In genomic region chr10:75276029-75276872, GRCh38 we compare ENCODE assay signal across 1 cellular context.
TF ChIP-seq lines count a peak whose summit lies in the region.

No MANE protein-coding gene starts in this region.

TF ChIP-seq in HepG2, 621 proteins besides CTCF, POLR2A, EP300 and RAD21 (continued from another document):
- TF ChIP-seq CEBPZ (IDR thresholded peaks at IDR 0.05; ENCODE audit: low read length) (no peak), ZNF598 (CRISPR knock-in tag; IDR thresholded peaks at IDR 0.05; ENCODE audit: borderline replicate concordance) (no peak), NFYC (CRISPR knock-in tag; IDR thresholded peaks at IDR 0.05) (no peak), BCLAF1 (IDR thresholded peaks at IDR 0.05) (no peak), ZNF543 (CRISPR knock-in tag; IDR thresholded peaks at IDR 0.05) (no peak), TEAD2 (CRISPR knock-in tag; IDR thresholded peaks at IDR 0.05) (no peak), ETS1 (CRISPR knock-in tag; IDR thresholded peaks at IDR 0.05) (no peak), ARID2 (CRISPR knock-in tag; IDR thresholded peaks at IDR 0.05; ENCODE audit: borderline replicate concordance) (no peak), ZNF558 (CRISPR knock-in tag; IDR thresholded peaks at IDR 0.05; ENCODE audit: borderline replicate concordance) (no peak), SMAD1 (CRISPR knock-in tag; IDR thresholded peaks at IDR 0.05; ENCODE audit: borderline replicate concordance, low read depth) (no peak), RXRA (CRISPR knock-in tag; IDR thresholded peaks at IDR 0.05) (no peak), PLSCR1 (CRISPR knock-in tag; IDR thresholded peaks at IDR 0.05; ENCODE audit: borderline replicate concordance) (no peak), RORA (CRISPR knock-in tag; IDR thresholded peaks at IDR 0.05) (no peak), ZNF740 (CRISPR knock-in tag; IDR thresholded peaks at IDR 0.05) (no peak), ZNF709 (CRISPR knock-in tag; IDR thresholded peaks at IDR 0.05) (no peak), TIGD3 (CRISPR knock-in tag; IDR thresholded peaks at IDR 0.05; ENCODE audit: borderline replicate concordance) (no peak), KAT8 (CRISPR knock-in tag; IDR thresholded peaks at IDR 0.05) (no peak)
